ENCODE assay signal across 1 cellular context in the genomic region with DNA sequence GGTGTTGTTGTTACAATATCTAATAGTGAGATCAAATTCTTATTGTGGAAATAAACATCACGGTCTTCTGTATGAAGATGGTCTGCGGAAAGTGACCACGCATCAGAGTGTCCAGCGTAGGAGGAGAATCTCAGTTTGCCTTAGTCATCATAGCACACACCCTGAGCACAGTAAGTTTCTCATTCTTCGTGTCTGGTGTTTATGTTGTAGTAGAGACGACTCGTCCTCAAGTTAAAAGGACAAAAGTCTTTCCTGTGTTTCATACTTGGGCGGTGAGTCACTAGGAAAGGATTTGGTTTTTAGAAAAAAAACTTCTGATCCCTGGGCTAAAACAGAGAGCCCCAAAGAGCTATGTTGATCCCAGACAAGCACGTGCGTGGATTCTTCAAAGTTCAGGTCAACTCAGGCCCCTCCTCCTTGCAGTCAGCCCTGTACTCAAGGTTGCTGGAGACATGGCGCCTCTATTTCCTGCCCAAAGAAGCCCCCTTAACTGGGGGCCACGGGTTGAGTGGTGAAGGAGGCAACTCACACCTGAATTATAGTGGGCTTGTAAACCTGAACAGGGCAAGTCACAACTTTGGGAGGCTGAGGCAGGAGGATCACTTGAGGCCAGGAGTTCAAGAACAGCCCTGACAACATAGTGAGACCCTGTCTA.
TF ChIP-seq lines count a peak whose summit lies in the region.

No MANE protein-coding gene starts in this region.

TF ChIP-seq in HepG2, 621 proteins besides CTCF, POLR2A, EP300 and RAD21 (continued from another document and continues in another):
- TF ChIP-seq, protein P1, sequence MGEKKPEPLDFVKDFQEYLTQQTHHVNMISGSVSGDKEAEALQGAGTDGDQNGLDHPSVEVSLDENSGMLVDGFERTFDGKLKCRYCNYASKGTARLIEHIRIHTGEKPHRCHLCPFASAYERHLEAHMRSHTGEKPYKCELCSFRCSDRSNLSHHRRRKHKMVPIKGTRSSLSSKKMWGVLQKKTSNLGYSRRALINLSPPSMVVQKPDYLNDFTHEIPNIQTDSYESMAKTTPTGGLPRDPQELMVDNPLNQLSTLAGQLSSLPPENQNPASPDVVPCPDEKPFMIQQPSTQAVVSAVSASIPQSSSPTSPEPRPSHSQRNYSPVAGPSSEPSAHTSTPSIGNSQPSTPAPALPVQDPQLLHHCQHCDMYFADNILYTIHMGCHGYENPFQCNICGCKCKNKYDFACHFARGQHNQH (CRISPR knock-in tag; IDR thresholded peaks at IDR 0.05): peak; percentile 86
- TF ChIP-seq ZNF34 (CRISPR knock-in tag; IDR thresholded peaks at IDR 0.05; ENCODE audit: borderline replicate concordance) (no peak), SIX1 (CRISPR knock-in tag; IDR thresholded peaks at IDR 0.05; ENCODE audit: borderline replicate concordance) (peak; percentile 74; the same call in 1 of the 2 replicates), CBX5 (CRISPR knock-in tag; IDR thresholded peaks at IDR 0.05; ENCODE audit: borderline replicate concordance) (peak; percentile 9; the same call in 1 of the 2 replicates), TBL1XR1 (IDR thresholded peaks at IDR 0.05; ENCODE audit: borderline replicate concordance, low read length, partially characterized antibody) (peak; percentile 72), ZNF441 (CRISPR knock-in tag; IDR thresholded peaks at IDR 0.05; ENCODE audit: borderline replicate concordance) (0 out of 2 replicates have a peak, but pooled peaks have one; percentile 16), EED (CRISPR knock-in tag; IDR thresholded peaks at IDR 0.05) (no peak), RXRB (CRISPR knock-in tag; IDR thresholded peaks at IDR 0.05; ENCODE audit: borderline replicate concordance) (peak; percentile 90), TCF12 (IDR thresholded peaks at IDR 0.05) (no peak), TCF12 (CRISPR knock-in tag; IDR thresholded peaks at IDR 0.05) (no peak), SRY (CRISPR knock-in tag; IDR thresholded peaks at IDR 0.05) (0 out of 2 replicates have a peak, but pooled peaks have one; percentile 43), SIX4 (CRISPR knock-in tag; IDR thresholded peaks at IDR 0.05) (peak; percentile 74), ZMYM2 (CRISPR knock-in tag; IDR thresholded peaks at IDR 0.05) (peak; percentile 78; the same call in 1 of the 2 replicates), ZNF605 (CRISPR knock-in tag; IDR thresholded peaks at IDR 0.05) (0 out of 2 replicates have a peak, but pooled peaks have one; percentile 65), SIN3A (IDR thresholded peaks at IDR 0.05; ENCODE audit: borderline replicate concordance, low read depth, low read length) (peak; percentile 60; the same call in 1 of the 2 replicates), FOSL2 (CRISPR knock-in tag; IDR thresholded peaks at IDR 0.05) (peak; percentile 99), ZNF670 (CRISPR knock-in tag; IDR thresholded peaks at IDR 0.05; ENCODE audit: borderline replicate concordance) (peak; percentile 50; the same call in 1 of the 2 replicates), ZNF136 (CRISPR knock-in tag; IDR thresholded peaks at IDR 0.05; ENCODE audit: low read depth) (peak; percentile 87; the same call in 1 of the 2 replicates), ZNF382 (CRISPR knock-in tag; IDR thresholded peaks at IDR 0.05; ENCODE audit: borderline replicate concordance) (no peak), HDAC1 (CRISPR knock-in tag; IDR thresholded peaks at IDR 0.05) (peak; percentile 85), SMARCC2 (IDR thresholded peaks at IDR 0.05) (no peak), ZKSCAN8 (CRISPR knock-in tag; IDR thresholded peaks at IDR 0.05; ENCODE audit: borderline replicate concordance) (peak; percentile 85; the same call in 1 of the 2 replicates), CREB1 (IDR thresholded peaks at IDR 0.05) (peak; percentile 60; the same call in 1 of the 2 replicates), CREB1 (CRISPR knock-in tag; IDR thresholded peaks at IDR 0.05) (no peak; the same call in none of the 2 replicates), ZSCAN25 (CRISPR knock-in tag; IDR thresholded peaks at IDR 0.05) (0 out of 2 replicates have a peak, but pooled peaks have one; percentile 22), ZNF343 (CRISPR knock-in tag; IDR thresholded peaks at IDR 0.05) (0 out of 2 replicates have a peak, but pooled peaks have one; percentile 47), ZNF629 (CRISPR knock-in tag; conservative IDR thresholded peaks at IDR 0.05) (peak; percentile 5; the same call in 1 of the 2 replicates), ZNF652 (CRISPR knock-in tag; IDR thresholded peaks at IDR 0.05; ENCODE audit: borderline replicate concordance, low read depth) (no peak), MIER2 (CRISPR knock-in tag; IDR thresholded peaks at IDR 0.05) (0 out of 2 replicates have a peak, but pooled peaks have one; percentile 12), GATA4 (IDR thresholded peaks at IDR 0.05; ENCODE audit: borderline replicate concordance, low read depth) (0 out of 2 replicates have a peak, but pooled peaks have one; percentile 34), JUN (CRISPR knock-in tag; IDR thresholded peaks at IDR 0.05) (peak; percentile 99)
- TF ChIP-seq, protein P2, sequence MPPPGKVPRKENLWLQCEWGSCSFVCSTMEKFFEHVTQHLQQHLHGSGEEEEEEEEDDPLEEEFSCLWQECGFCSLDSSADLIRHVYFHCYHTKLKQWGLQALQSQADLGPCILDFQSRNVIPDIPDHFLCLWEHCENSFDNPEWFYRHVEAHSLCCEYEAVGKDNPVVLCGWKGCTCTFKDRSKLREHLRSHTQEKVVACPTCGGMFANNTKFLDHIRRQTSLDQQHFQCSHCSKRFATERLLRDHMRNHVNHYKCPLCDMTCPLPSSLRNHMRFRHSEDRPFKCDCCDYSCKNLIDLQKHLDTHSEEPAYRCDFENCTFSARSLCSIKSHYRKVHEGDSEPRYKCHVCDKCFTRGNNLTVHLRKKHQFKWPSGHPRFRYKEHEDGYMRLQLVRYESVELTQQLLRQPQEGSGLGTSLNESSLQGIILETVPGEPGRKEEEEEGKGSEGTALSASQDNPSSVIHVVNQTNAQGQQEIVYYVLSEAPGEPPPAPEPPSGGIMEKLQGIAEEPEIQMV (CRISPR knock-in tag; IDR thresholded peaks at IDR 0.05; ENCODE audit: low read depth): peak; percentile 11; the same call in 1 of the 2 replicates
- TF ChIP-seq, protein P3, sequence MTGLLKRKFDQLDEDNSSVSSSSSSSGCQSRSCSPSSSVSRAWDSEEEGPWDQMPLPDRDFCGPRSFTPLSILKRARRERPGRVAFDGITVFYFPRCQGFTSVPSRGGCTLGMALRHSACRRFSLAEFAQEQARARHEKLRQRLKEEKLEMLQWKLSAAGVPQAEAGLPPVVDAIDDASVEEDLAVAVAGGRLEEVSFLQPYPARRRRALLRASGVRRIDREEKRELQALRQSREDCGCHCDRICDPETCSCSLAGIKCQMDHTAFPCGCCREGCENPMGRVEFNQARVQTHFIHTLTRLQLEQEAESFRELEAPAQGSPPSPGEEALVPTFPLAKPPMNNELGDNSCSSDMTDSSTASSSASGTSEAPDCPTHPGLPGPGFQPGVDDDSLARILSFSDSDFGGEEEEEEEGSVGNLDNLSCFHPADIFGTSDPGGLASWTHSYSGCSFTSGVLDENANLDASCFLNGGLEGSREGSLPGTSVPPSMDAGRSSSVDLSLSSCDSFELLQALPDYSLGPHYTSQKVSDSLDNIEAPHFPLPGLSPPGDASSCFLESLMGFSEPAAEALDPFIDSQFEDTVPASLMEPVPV (CRISPR knock-in tag; IDR thresholded peaks at IDR 0.05): peak; percentile 26; the same call in 1 of the 2 replicates
- TF ChIP-seq, protein P4, sequence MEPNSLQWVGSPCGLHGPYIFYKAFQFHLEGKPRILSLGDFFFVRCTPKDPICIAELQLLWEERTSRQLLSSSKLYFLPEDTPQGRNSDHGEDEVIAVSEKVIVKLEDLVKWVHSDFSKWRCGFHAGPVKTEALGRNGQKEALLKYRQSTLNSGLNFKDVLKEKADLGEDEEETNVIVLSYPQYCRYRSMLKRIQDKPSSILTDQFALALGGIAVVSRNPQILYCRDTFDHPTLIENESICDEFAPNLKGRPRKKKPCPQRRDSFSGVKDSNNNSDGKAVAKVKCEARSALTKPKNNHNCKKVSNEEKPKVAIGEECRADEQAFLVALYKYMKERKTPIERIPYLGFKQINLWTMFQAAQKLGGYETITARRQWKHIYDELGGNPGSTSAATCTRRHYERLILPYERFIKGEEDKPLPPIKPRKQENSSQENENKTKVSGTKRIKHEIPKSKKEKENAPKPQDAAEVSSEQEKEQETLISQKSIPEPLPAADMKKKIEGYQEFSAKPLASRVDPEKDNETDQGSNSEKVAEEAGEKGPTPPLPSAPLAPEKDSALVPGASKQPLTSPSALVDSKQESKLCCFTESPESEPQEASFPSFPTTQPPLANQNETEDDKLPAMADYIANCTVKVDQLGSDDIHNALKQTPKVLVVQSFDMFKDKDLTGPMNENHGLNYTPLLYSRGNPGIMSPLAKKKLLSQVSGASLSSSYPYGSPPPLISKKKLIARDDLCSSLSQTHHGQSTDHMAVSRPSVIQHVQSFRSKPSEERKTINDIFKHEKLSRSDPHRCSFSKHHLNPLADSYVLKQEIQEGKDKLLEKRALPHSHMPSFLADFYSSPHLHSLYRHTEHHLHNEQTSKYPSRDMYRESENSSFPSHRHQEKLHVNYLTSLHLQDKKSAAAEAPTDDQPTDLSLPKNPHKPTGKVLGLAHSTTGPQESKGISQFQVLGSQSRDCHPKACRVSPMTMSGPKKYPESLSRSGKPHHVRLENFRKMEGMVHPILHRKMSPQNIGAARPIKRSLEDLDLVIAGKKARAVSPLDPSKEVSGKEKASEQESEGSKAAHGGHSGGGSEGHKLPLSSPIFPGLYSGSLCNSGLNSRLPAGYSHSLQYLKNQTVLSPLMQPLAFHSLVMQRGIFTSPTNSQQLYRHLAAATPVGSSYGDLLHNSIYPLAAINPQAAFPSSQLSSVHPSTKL (CRISPR knock-in tag; IDR thresholded peaks at IDR 0.05): peak; percentile 95
- TF ChIP-seq, protein P5, sequence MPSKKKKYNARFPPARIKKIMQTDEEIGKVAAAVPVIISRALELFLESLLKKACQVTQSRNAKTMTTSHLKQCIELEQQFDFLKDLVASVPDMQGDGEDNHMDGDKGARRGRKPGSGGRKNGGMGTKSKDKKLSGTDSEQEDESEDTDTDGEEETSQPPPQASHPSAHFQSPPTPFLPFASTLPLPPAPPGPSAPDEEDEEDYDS (CRISPR knock-in tag; IDR thresholded peaks at IDR 0.05): peak; percentile 72
- TF ChIP-seq, protein P6, sequence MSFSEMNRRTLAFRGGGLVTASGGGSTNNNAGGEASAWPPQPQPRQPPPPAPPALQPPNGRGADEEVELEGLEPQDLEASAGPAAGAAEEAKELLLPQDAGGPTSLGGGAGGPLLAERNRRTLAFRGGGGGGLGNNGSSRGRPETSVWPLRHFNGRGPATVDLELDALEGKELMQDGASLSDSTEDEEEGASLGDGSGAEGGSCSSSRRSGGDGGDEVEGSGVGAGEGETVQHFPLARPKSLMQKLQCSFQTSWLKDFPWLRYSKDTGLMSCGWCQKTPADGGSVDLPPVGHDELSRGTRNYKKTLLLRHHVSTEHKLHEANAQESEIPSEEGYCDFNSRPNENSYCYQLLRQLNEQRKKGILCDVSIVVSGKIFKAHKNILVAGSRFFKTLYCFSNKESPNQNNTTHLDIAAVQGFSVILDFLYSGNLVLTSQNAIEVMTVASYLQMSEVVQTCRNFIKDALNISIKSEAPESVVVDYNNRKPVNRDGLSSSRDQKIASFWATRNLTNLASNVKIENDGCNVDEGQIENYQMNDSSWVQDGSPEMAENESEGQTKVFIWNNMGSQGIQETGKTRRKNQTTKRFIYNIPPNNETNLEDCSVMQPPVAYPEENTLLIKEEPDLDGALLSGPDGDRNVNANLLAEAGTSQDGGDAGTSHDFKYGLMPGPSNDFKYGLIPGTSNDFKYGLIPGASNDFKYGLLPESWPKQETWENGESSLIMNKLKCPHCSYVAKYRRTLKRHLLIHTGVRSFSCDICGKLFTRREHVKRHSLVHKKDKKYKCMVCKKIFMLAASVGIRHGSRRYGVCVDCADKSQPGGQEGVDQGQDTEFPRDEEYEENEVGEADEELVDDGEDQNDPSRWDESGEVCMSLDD (CRISPR knock-in tag; IDR thresholded peaks at IDR 0.05; ENCODE audit: borderline replicate concordance): no peak; the same call in 1 of the 2 replicates
- TF ChIP-seq, protein P7, sequence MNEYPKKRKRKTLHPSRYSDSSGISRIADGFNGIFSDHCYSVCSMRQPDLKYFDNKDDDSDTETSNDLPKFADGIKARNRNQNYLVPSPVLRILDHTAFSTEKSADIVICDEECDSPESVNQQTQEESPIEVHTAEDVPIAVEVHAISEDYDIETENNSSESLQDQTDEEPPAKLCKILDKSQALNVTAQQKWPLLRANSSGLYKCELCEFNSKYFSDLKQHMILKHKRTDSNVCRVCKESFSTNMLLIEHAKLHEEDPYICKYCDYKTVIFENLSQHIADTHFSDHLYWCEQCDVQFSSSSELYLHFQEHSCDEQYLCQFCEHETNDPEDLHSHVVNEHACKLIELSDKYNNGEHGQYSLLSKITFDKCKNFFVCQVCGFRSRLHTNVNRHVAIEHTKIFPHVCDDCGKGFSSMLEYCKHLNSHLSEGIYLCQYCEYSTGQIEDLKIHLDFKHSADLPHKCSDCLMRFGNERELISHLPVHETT (CRISPR knock-in tag; conservative IDR thresholded peaks at IDR 0.05): peak; percentile 59
- TF ChIP-seq, protein P8, sequence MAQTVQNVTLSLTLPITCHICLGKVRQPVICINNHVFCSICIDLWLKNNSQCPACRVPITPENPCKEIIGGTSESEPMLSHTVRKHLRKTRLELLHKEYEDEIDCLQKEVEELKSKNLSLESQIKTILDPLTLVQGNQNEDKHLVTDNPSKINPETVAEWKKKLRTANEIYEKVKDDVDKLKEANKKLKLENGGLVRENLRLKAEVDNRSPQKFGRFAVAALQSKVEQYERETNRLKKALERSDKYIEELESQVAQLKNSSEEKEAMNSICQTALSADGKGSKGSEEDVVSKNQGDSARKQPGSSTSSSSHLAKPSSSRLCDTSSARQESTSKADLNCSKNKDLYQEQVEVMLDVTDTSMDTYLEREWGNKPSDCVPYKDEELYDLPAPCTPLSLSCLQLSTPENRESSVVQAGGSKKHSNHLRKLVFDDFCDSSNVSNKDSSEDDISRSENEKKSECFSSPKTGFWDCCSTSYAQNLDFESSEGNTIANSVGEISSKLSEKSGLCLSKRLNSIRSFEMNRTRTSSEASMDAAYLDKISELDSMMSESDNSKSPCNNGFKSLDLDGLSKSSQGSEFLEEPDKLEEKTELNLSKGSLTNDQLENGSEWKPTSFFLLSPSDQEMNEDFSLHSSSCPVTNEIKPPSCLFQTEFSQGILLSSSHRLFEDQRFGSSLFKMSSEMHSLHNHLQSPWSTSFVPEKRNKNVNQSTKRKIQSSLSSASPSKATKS (CRISPR knock-in tag; IDR thresholded peaks at IDR 0.05): no peak
- TF ChIP-seq, protein P9, sequence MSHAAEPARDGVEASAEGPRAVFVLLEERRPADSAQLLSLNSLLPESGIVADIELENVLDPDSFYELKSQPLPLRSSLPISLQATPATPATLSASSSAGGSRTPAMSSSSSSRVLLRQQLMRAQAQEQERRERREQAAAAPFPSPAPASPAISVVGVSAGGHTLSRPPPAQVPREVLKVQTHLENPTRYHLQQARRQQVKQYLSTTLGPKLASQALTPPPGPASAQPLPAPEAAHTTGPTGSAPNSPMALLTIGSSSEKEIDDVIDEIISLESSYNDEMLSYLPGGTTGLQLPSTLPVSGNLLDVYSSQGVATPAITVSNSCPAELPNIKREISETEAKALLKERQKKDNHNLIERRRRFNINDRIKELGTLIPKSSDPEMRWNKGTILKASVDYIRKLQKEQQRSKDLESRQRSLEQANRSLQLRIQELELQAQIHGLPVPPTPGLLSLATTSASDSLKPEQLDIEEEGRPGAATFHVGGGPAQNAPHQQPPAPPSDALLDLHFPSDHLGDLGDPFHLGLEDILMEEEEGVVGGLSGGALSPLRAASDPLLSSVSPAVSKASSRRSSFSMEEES (CRISPR knock-in tag; IDR thresholded peaks at IDR 0.05): peak; percentile 96
